In genomic region chrX:75156537-75156945, GRCh38 we compare ENCODE assay signal across 8 cellular contexts. TPM values are rescaled to one million over a fixed set of nuclear protein-coding genes. Genes with fewer than 3 reads are reported as not detected.
DNase-seq lines count a peak whose midpoint lies in the region; ATAC-seq, FAIRE-seq and TF ChIP-seq lines count a peak whose summit lies in the region.

No MANE protein-coding gene starts in this region.

- H3K9me3 Mint-ChIP-seq in naive B cell, result no peaks in the 10 kb centered on the region

- H3K4me1 Mint-ChIP-seq in naive B cell, result peaks cover 13 to 28% (median 14%) of the 10 kb centered on the region in 3 donors

- no peaks in the 10 kb centered on the region for H3K36me3 Mint-ChIP-seq in naive B cell

- H4K20me1 ChIP-seq in endothelial cell of umbilical vein (replicated peaks; ENCODE audit: control insufficient read depth, extremely low read depth, insufficient read depth, low read length), result no peaks in the 10 kb centered on the region

- H3K27ac ChIP-seq in SJSA1, result peak overlapping the region; percentile 75
- peak overlapping the region; percentile 60 for H3K27ac ChIP-seq in endothelial cell of umbilical vein (ENCODE audit: insufficient read depth, low read depth, low read length)

- CTCF ChIA-PET in endothelial cell of umbilical vein (lab: Charles Lee), result no interaction called here

- H3K4me2 ChIP-seq in endothelial cell of umbilical vein (ENCODE audit: insufficient read depth, low read length), result peak overlapping the region; percentile 84

- H3K79me2 ChIP-seq in endothelial cell of umbilical vein (ENCODE audit: control insufficient read depth, insufficient read depth, low read length), result peaks cover 6% of the 10 kb centered on the region

- dilution Hi-C loops in endothelial cell of umbilical vein (cut with MboI; ENCODE audit: extremely low pct_ligation_motif_present, low sequenced_read_pairs), result no loop called here

- TF ChIP-seq CTCF in BE2C (IDR thresholded peaks at IDR 0.05; ENCODE audit: low read depth, low read length) (no peak), endothelial cell of umbilical vein (IDR thresholded peaks at IDR 0.05; ENCODE audit: extremely low read depth in 1 of 2, insufficient read depth in 1 of 2, low read depth in 1 of 2, low read length in 2 of 2) (no peak)

- no peaks in the 10 kb centered on the region for H3K27me3 Mint-ChIP-seq in naive B cell

- H3K4me1 ChIP-seq in BE2C, result no peaks in the 10 kb centered on the region
- peaks cover 5% of the 10 kb centered on the region; the same call in 1 of the 2 replicates for H3K4me1 ChIP-seq in SJSA1 (replicated peaks)
- H3K4me1 ChIP-seq in endothelial cell of umbilical vein (ENCODE audit: control insufficient read depth, extremely low read depth, insufficient read depth, low read length), result peaks cover 4% of the 10 kb centered on the region

- H3K9ac ChIP-seq in endothelial cell of umbilical vein (replicated peaks; ENCODE audit: extremely low read depth, insufficient read depth, low read length), result peak overlapping the region; percentile 75

- DNase-seq in BE2C (no peak), SJSA1 (ENCODE audit: low read depth in 1 of 2, low spot score in 2 of 2) (peak in 1 of 2 experiments; percentile 37), endothelial cell of umbilical vein (ENCODE audit: low read depth, low spot score) (peak; percentile 51), naive B cell (peak; percentile 7)

- H3K9me3 ChIP-seq in BE2C, result no peaks in the 10 kb centered on the region
- H3K9me3 ChIP-seq in SJSA1 (replicated peaks), result no peaks in the 10 kb centered on the region
- no peaks in the 10 kb centered on the region for H3K9me3 ChIP-seq in endothelial cell of umbilical vein (replicated peaks; ENCODE audit: control insufficient read depth, insufficient read depth, low read length)

- peak overlapping the region; percentile 95 to 99 (median 98) for H3K27ac Mint-ChIP-seq in naive B cell

- H3K36me3 ChIP-seq in BE2C (no peaks in the 10 kb centered on the region), SJSA1 (no peaks in the 10 kb centered on the region), endothelial cell of umbilical vein (ENCODE audit: control insufficient read depth in 2 of 2, extremely low read depth in 1 of 2, insufficient read depth in 2 of 2, low read length in 2 of 2) (no peaks in the 10 kb centered on the region)

- ATAC-seq in GM19395 (IDR thresholded peaks at IDR 0.05; ENCODE audit: unreplicated experiment), result peak; percentile 26
- ATAC-seq in naive B cell (ENCODE audit: low read depth in 2 of 2), result peak; percentile 17
- ATAC-seq in GM21576 (IDR thresholded peaks at IDR 0.05; ENCODE audit: unreplicated experiment), result no peak
- ATAC-seq in HG03457 (IDR thresholded peaks at IDR 0.05; ENCODE audit: unreplicated experiment), result no peak
- ATAC-seq in GM18519 (IDR thresholded peaks at IDR 0.05; ENCODE audit: low FRiP score, unreplicated experiment), result no peak

- intact Hi-C loops in endothelial cell of umbilical vein (cut with micrococcal nuclease), result loop anchor here (1.0 to 5.0 kb wide), 2 partner anchors 116 to 542 kb away; partner anchors contain the start of genes RLIM and UPRT

- FAIRE-seq in endothelial cell of umbilical vein (lab: Jason Lieb, UNC), result peak; percentile 81

- POLR2A ChIA-PET in endothelial cell of umbilical vein (lab: Charles Lee), result no interaction called here

- peak overlapping the region; percentile 86 for H2AFZ ChIP-seq in endothelial cell of umbilical vein (ENCODE audit: low read depth, low read length)

- H3K9me1 ChIP-seq in endothelial cell of umbilical vein (replicated peaks; ENCODE audit: control insufficient read depth, extremely low read depth, insufficient read depth, low read length), result no peaks in the 10 kb centered on the region

- H3K27me3 ChIP-seq in BE2C, result no peaks in the 10 kb centered on the region
- H3K27me3 ChIP-seq in SJSA1 (replicated peaks), result no peaks in the 10 kb centered on the region
- H3K27me3 ChIP-seq in endothelial cell of umbilical vein (ENCODE audit: control insufficient read depth in 2 of 2, insufficient read depth in 2 of 2, low read length in 2 of 2), result no peaks in the 10 kb centered on the region

- H3K4me3 Mint-ChIP-seq in naive B cell, result peak overlapping the region; percentile 94 to 99 (median 98)

- no peak for TF ChIP-seq POLR2A in endothelial cell of umbilical vein (IDR thresholded peaks at IDR 0.05; ENCODE audit: low read depth, low read length)

- BruUV-seq in endothelial cell of umbilical vein (replicated peaks; lab: Mats Ljungman, UMichigan), result TSS peak; percentile 76

- peak overlapping the region; percentile 86 for H3K4me3 ChIP-seq in BE2C (ENCODE audit: low read depth, low read length)
- H3K4me3 ChIP-seq in SJSA1, result peak overlapping the region; percentile 57
- peak overlapping the region; percentile 53 to 83 (median 66) for H3K4me3 ChIP-seq in endothelial cell of umbilical vein (replicated peaks in 1 of 3; ENCODE audit: insufficient read depth in 1 of 3, low read depth in 1 of 3, low read length in 3 of 3)

TF ChIP-seq in endothelial cell of umbilical vein, 7 proteins besides CTCF, POLR2A, EP300 and RAD21:
- TF ChIP-seq EZH2 (IDR thresholded peaks at IDR 0.05; ENCODE audit: borderline replicate concordance, low read depth, low read length, severe bottlenecking) (no peak), GATA2 (IDR thresholded peaks at IDR 0.05; ENCODE audit: insufficient read depth, insufficient read length, low read depth, low read length) (no peak), JUN (IDR thresholded peaks at IDR 0.05; ENCODE audit: borderline replicate concordance, insufficient read depth, insufficient read length, low read depth) (no peak), MAX (IDR thresholded peaks at IDR 0.05; ENCODE audit: insufficient read depth, insufficient read length) (no peak), MYC (IDR thresholded peaks at IDR 0.05; ENCODE audit: low read depth, low read length) (no peak), POLR2AphosphoS5 (IDR thresholded peaks at IDR 0.05; ENCODE audit: insufficient read depth, low read depth, low read length) (no peak), FOS (IDR thresholded peaks at IDR 0.05; ENCODE audit: borderline replicate concordance, insufficient read depth, low read length) (no peak)

RNA-seq across cellular contexts. Expression of gene ABCB7, which starts 0.5 kb away (rescaled TPM):
- 8.2 TPM for polyA plus RNA-seq in BE2C (2012; ENCODE audit: insufficient read depth, insufficient read length, low read depth)
- total RNA-seq in SJSA1 (2014; rRNA removed; shearing (Covaris generic)), result 24.3 and 27.6 TPM in 2 replicates
- total RNA-seq in endothelial cell of umbilical vein, result 20.7 and 22.0 TPM in 2 replicates
- polyA plus RNA-seq in endothelial cell of umbilical vein (12.1 and 14.3 TPM in 2 replicates), naive B cell (ENCODE audit: low read depth in 6 of 6) (10 to 100 TPM; 16.5 to 29.9 (median 21.8) TPM)
- 11.3 and 14.5 TPM in 2 replicates for polyA plus RNA-seq in endothelial cell of umbilical vein (2011; cell fraction: cytosol; rRNA removed)
- polyA plus RNA-seq in endothelial cell of umbilical vein (2011; cell fraction: nucleus; rRNA removed), result 26.8 and 32.0 TPM in 2 replicates
- polyA plus RNA-seq in endothelial cell of umbilical vein (2012), result 17.6 and 20.8 TPM in 2 replicates
- polyA minus RNA-seq in endothelial cell of umbilical vein, result 24.6 and 25.7 TPM in 2 replicates
- polyA minus RNA-seq in endothelial cell of umbilical vein (2011; cell fraction: cytosol; rRNA and poly(A)+ RNA removed), result 28.2 TPM
- polyA minus RNA-seq in endothelial cell of umbilical vein (2011; cell fraction: nucleus; rRNA and poly(A)+ RNA removed), result 18.2 and 20.6 TPM in 2 replicates

Comparison
In these comparisons a context has a peak if more than half of its experiments do, and no peak if none do; other contexts are left out.
1. ATAC-seq: peak in GM19395 (single experiment) and naive B cell (2 of 2); none in GM21576 (single experiment), HG03457 (single experiment) and GM18519 (single experiment).
2. Peak in every context shown above with its lines, with median percentiles within 50 percentile points of each other: H3K4me3 ChIP-seq.